Comparison of ENCODE assay signal across 8 cellular contexts in genomic region chr5:152271420-152271819, GRCh38.
DNase-seq lines count a peak whose midpoint lies in the region; ATAC-seq and TF ChIP-seq lines count a peak whose summit lies in the region.

No MANE protein-coding gene starts in this region.

- peak; percentile 2 for DNase-seq in NCI-H1694 (lab: John Stamatoyannopoulos, UW)
- no peak for DNase-seq in chondrocyte (ENCODE audit: low spot score)
- peak; percentile 64 for DNase-seq in pons (ENCODE audit: low spot score)
- no peak for DNase-seq in upper lobe of left lung
- DNase-seq in activated CD4-positive, alpha-beta T cell treated with anti-CD3 and anti-CD28 coated beads for 4 hours: no peak
- no peak for DNase-seq in activated T-cell treated with anti-CD3 and anti-CD28 coated beads for 4 hours

- no peak overlapping the region for H3K4me3 Mint-ChIP-seq in chondrocyte (ENCODE audit: unreplicated experiment)

- no peaks in the 10 kb centered on the region for H3K9me3 Mint-ChIP-seq in chondrocyte (ENCODE audit: low read depth)

- TF ChIP-seq CTCF in chondrocyte (IDR thresholded peaks at IDR 0.05) (peak; percentile 72), upper lobe of left lung (IDR thresholded peaks at IDR 0.05) (peak in 1 of 6 experiments; percentile 9)

- no peak overlapping the region for H3K4me3 ChIP-seq in upper lobe of left lung

- peak; percentile 50 for ATAC-seq in GM18861 (IDR thresholded peaks at IDR 0.05; ENCODE audit: unreplicated experiment)
- no peak for ATAC-seq in upper lobe of left lung (ENCODE audit: low FRiP score in 2 of 2)
- no peak for ATAC-seq in HG03135 (IDR thresholded peaks at IDR 0.05; ENCODE audit: unreplicated experiment)

- H3K4me1 ChIP-seq in upper lobe of left lung: peaks cover 0 to 4% (median 0%) of the 10 kb centered on the region in 4 donors

- no peaks in the 10 kb centered on the region for H3K36me3 Mint-ChIP-seq in chondrocyte (ENCODE audit: low read depth)

- H3K27ac ChIP-seq in upper lobe of left lung: no peak overlapping the region

- H3K27me3 ChIP-seq in upper lobe of left lung: no peaks in the 10 kb centered on the region

- H3K9me3 ChIP-seq in upper lobe of left lung: no peaks in the 10 kb centered on the region

- peaks cover 8% of the 10 kb centered on the region for H3K27me3 Mint-ChIP-seq in chondrocyte (ENCODE audit: low read depth)

- H3K4me1 Mint-ChIP-seq in chondrocyte (ENCODE audit: low read depth): peaks cover 4% of the 10 kb centered on the region

- TF ChIP-seq POLR2A in upper lobe of left lung (IDR thresholded peaks at IDR 0.05): no peak

- 40 to 46% methylated on average over 5 of the region's 5 CpGs for WGBS in upper lobe of left lung, 2 donors

- no peak for TF ChIP-seq EP300 in upper lobe of left lung (IDR thresholded peaks at IDR 0.05)

- H3K36me3 ChIP-seq in upper lobe of left lung: no peaks in the 10 kb centered on the region

- H3K27ac Mint-ChIP-seq in chondrocyte (ENCODE audit: unreplicated experiment): no peak overlapping the region

Comparison
In these comparisons a context has a peak if more than half of its experiments do, and no peak if none do; other contexts are left out.
1. DNase-seq: peak in NCI-H1694 (single experiment) and pons (single experiment); none in chondrocyte (single experiment), upper lobe of left lung (0 of 2), activated CD4-positive, alpha-beta T cell treated with anti-CD3 and anti-CD28 coated beads for 4 hours (0 of 2) and activated T-cell treated with anti-CD3 and anti-CD28 coated beads for 4 hours (single experiment).